Comparison of ENCODE assay signal across 8 cellular contexts in genomic region chr12:48001426-48002178, GRCh38. TPM values are rescaled to one million over a fixed set of nuclear protein-coding genes. Genes with fewer than 3 reads are reported as not detected.
A peak's percentile ranks its signal among the peaks of the same experiment; 100 is the strongest.
DNase-seq lines count a peak whose midpoint lies in the region; ATAC-seq and TF ChIP-seq lines count a peak whose summit lies in the region.

No MANE protein-coding gene starts in this region.

- no peak overlapping the region for H3K27ac ChIP-seq in dorsolateral prefrontal cortex
- no peak overlapping the region for H3K27ac ChIP-seq in upper lobe of right lung

- H3K4me1 Mint-ChIP-seq in activated T-cell treated with anti-CD3 and anti-CD28 coated beads, Interleukin-2, amount 50 U/mL, for 4 hours (ENCODE audit: low read depth), result peaks cover 35% of the 10 kb centered on the region

- H3K9me3 ChIP-seq in upper lobe of right lung, result no peaks in the 10 kb centered on the region

- H3K27me3 ChIP-seq in dorsolateral prefrontal cortex (peaks cover 14 to 100% (median 68%) of the 10 kb centered on the region in 45 donors), upper lobe of right lung (peaks cover 80% of the 10 kb centered on the region)

- H3K36me3 ChIP-seq in upper lobe of right lung, result no peaks in the 10 kb centered on the region

- H3K4me3 ChIP-seq in dorsolateral prefrontal cortex, result peak overlapping the region; percentile 30 to 75 (median 54)
- H3K4me3 ChIP-seq in upper lobe of right lung, result peak overlapping the region; percentile 44

- H3K9me3 Mint-ChIP-seq in activated T-cell treated with anti-CD3 and anti-CD28 coated beads, Interleukin-2, amount 50 U/mL, for 4 hours, result no peaks in the 10 kb centered on the region

- TF ChIP-seq CTCF in dorsolateral prefrontal cortex (IDR thresholded peaks at IDR 0.05 in 54 of 56, conservative IDR thresholded peaks at IDR 0.05 in 2 of 56; ENCODE audit: low read depth in 1 of 56, partially characterized antibody in 56 of 56), result no peak
- no peak for TF ChIP-seq CTCF in upper lobe of right lung (IDR thresholded peaks at IDR 0.05)

- ATAC-seq in activated T-cell treated with anti-CD3 and anti-CD28 coated beads, Interleukin-2, amount 50 U/mL, for 4 hours, result peak; percentile 26 to 32
- ATAC-seq in upper lobe of right lung, result peak; percentile 75
- ATAC-seq in GM18502 (IDR thresholded peaks at IDR 0.05; ENCODE audit: poor library complexity, unreplicated experiment), result no peak
- no peak for ATAC-seq in HG02885 (IDR thresholded peaks at IDR 0.05; ENCODE audit: poor library complexity, unreplicated experiment)

- peak overlapping the region; percentile 75 for H3K4me3 Mint-ChIP-seq in activated T-cell treated with anti-CD3 and anti-CD28 coated beads, Interleukin-2, amount 50 U/mL, for 4 hours

- peaks cover 42% of the 10 kb centered on the region for H3K4me1 ChIP-seq in upper lobe of right lung

- no peaks in the 10 kb centered on the region for H3K36me3 Mint-ChIP-seq in activated T-cell treated with anti-CD3 and anti-CD28 coated beads, Interleukin-2, amount 50 U/mL, for 4 hours (ENCODE audit: insufficient read depth)

- DNase-seq in activated T-cell treated with anti-CD3 and anti-CD28 coated beads, Interleukin-2, amount 50 U/mL, for 4 hours, result no peak
- DNase-seq in activated T-cell treated with anti-CD3 and anti-CD28 coated beads for 4 hours (no peak), NCI-H748 treated with DMSO at 0.1 percent for 48 hours (lab: John Stamatoyannopoulos, UW) (peak; percentile 75), dorsolateral prefrontal cortex (peak in 2 of 10 donors; percentile 26 to 47), medulla oblongata (ENCODE audit: extremely low spot score) (peak; percentile 9), upper lobe of right lung (no peak)

- intact Hi-C loops in dorsolateral prefrontal cortex (cut with DNase I) (no loop called here), upper lobe of right lung (cut with DNase I) (no loop called here)

- H3K27me3 Mint-ChIP-seq in activated T-cell treated with anti-CD3 and anti-CD28 coated beads, Interleukin-2, amount 50 U/mL, for 4 hours (ENCODE audit: low read depth), result peaks cover 82% of the 10 kb centered on the region

RNA-seq across cellular contexts. Expression of gene COL2A1, which starts 2.7 kb away (rescaled TPM):
- under 1 TPM in 1 of 3 donors, not detected in 2; 0.08 TPM for total RNA-seq in activated T-cell treated with anti-CD3 and anti-CD28 coated beads, Interleukin-2, amount 50 U/mL, for 4 hours
- total RNA-seq in dorsolateral prefrontal cortex (1 to 10 TPM in 13 of 120 experiments, under 1 TPM in 73, not detected in 34; 0.10 to 1.8 (median 0.35) TPM), upper lobe of right lung (not detected)

RNA-seq across cellular contexts. Expression of gene TMEM106C, which starts 38.2 kb away (rescaled TPM):
- 10 to 100 TPM; 60.7 to 72.8 (median 63.1) TPM for total RNA-seq in activated T-cell treated with anti-CD3 and anti-CD28 coated beads, Interleukin-2, amount 50 U/mL, for 4 hours
- total RNA-seq in dorsolateral prefrontal cortex (10 to 100 TPM; 21.4 to 75.3 (median 46.1) TPM), upper lobe of right lung (45.4 TPM)

Comparison
In these comparisons a context has a peak if more than half of its experiments do, and no peak if none do; other contexts are left out.
1. ATAC-seq: peak in activated T-cell treated with anti-CD3 and anti-CD28 coated beads, Interleukin-2, amount 50 U/mL, for 4 hours (2 of 2) and upper lobe of right lung (single experiment); none in GM18502 (single experiment) and HG02885 (single experiment).
2. DNase-seq: peak in NCI-H748 treated with DMSO at 0.1 percent for 48 hours (single experiment) and medulla oblongata (single experiment); none in activated T-cell treated with anti-CD3 and anti-CD28 coated beads, Interleukin-2, amount 50 U/mL, for 4 hours (single experiment), activated T-cell treated with anti-CD3 and anti-CD28 coated beads for 4 hours (single experiment) and upper lobe of right lung (single experiment).